8 cellular contexts compared by ENCODE assay signal in the genomic region with DNA sequence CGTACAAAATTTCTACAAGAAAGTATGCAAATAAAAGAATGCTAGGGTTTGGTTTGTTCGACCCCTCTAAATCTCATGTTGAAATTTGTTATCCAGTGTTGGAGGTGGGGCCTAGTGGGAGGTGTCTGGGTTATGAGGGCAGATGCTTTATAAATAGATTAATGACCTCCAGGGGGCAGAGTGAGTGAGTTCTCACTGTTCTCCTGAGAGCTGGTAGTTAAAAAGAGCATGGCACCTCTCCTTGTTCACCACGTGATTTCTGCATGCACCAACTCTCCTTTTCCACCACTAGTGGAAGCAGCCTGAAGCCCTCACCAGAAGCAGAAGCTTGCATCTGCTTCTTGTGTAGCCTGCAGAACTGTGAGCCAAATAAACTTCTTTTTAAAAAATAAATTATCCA. TPM values are rescaled to one million over a fixed set of nuclear protein-coding genes. Genes with fewer than 3 reads are reported as not detected.
A peak's percentile ranks its signal among the peaks of the same experiment; 100 is the strongest.
DNase-seq lines count a peak whose midpoint lies in the region; ATAC-seq and TF ChIP-seq lines count a peak whose summit lies in the region.

No MANE protein-coding gene starts in this region.

- H3K9me3 ChIP-seq in testis: no peaks in the 10 kb centered on the region
- no peaks in the 10 kb centered on the region for H3K9me3 ChIP-seq in sigmoid colon

- 69 to 72% methylated on average over 3 of the region's 3 CpGs for WGBS in testis, 2 donors
- WGBS in sigmoid colon, 2 donors: 66 to 67% methylated on average over 3 of the region's 3 CpGs

- no peaks in the 10 kb centered on the region for H3K36me3 ChIP-seq in BJ (ENCODE audit: control insufficient read depth, insufficient read depth, low read length)
- no peaks in the 10 kb centered on the region for H3K36me3 ChIP-seq in testis (ENCODE audit: low read depth, missing control alignments)
- no peaks in the 10 kb centered on the region for H3K36me3 ChIP-seq in sigmoid colon

- H3K4me3 Mint-ChIP-seq in chondrocyte (ENCODE audit: unreplicated experiment): no peak overlapping the region
- H3K4me3 Mint-ChIP-seq in effector memory CD8-positive, alpha-beta T cell: no peak overlapping the region

- no peak overlapping the region for H3K27ac Mint-ChIP-seq in chondrocyte (ENCODE audit: unreplicated experiment)
- H3K27ac Mint-ChIP-seq in effector memory CD8-positive, alpha-beta T cell: no peak overlapping the region

- no peak for TF ChIP-seq EP300 in sigmoid colon (IDR thresholded peaks at IDR 0.05)

- H3K9me3 Mint-ChIP-seq in chondrocyte (ENCODE audit: low read depth): no peaks in the 10 kb centered on the region
- H3K9me3 Mint-ChIP-seq in effector memory CD8-positive, alpha-beta T cell: no peaks in the 10 kb centered on the region

- peak; percentile 12; the same call in 1 of the 2 replicates for TF ChIP-seq CTCF in BJ (IDR thresholded peaks at IDR 0.05; ENCODE audit: insufficient read depth, low read depth, low read length)
- TF ChIP-seq CTCF in chondrocyte (IDR thresholded peaks at IDR 0.05): peak; percentile 48
- peak in 1 of 3 experiments; percentile 17 for TF ChIP-seq CTCF in testis (IDR thresholded peaks at IDR 0.05)
- TF ChIP-seq CTCF in sigmoid colon (IDR thresholded peaks at IDR 0.05): no peak

- H3K4me1 ChIP-seq in testis (no peaks in the 10 kb centered on the region), sigmoid colon (no peaks in the 10 kb centered on the region)

- H3K27me3 ChIP-seq in BJ (ENCODE audit: control insufficient read depth, insufficient read depth, low read length): no peaks in the 10 kb centered on the region
- no peaks in the 10 kb centered on the region for H3K27me3 ChIP-seq in testis
- no peaks in the 10 kb centered on the region for H3K27me3 ChIP-seq in sigmoid colon

- CTCF ChIA-PET in BJ (lab: Yijun Ruan, JAX): no interaction called here

- POLR2A ChIA-PET in BJ (lab: Charles Lee): no interaction called here

- H3K27ac ChIP-seq in testis (no peak overlapping the region), sigmoid colon (no peak overlapping the region)

- H3K4me3 ChIP-seq in BJ (ENCODE audit: low read depth, low read length): no peak overlapping the region
- no peak overlapping the region for H3K4me3 ChIP-seq in testis
- H3K4me3 ChIP-seq in sigmoid colon: no peak overlapping the region

- intact Hi-C loops in testis (cut with DNase I; ENCODE audit: low total_unique reads) (no loop called here), sigmoid colon (cut with DNase I) (no loop called here)

- peaks cover 3% of the 10 kb centered on the region for H3K27me3 Mint-ChIP-seq in chondrocyte (ENCODE audit: low read depth)
- H3K27me3 Mint-ChIP-seq in effector memory CD8-positive, alpha-beta T cell: peaks cover 8 to 18% of the 10 kb centered on the region in 2 donors

- no peak for DNase-seq in BJ (ENCODE audit: low read depth)
- peak; percentile 27 to 63 for DNase-seq in NCI-H524 (lab: John Stamatoyannopoulos, UW)
- no peak for DNase-seq in chondrocyte (ENCODE audit: low spot score)
- peak; percentile 23 for DNase-seq in testis
- DNase-seq in sigmoid colon: no peak
- DNase-seq in effector memory CD8-positive, alpha-beta T cell: no peak

- TF ChIP-seq POLR2A in testis (IDR thresholded peaks at IDR 0.05) (no peak), sigmoid colon (IDR thresholded peaks at IDR 0.05) (no peak)

- peak; percentile 52 for ATAC-seq in GM18873 (IDR thresholded peaks at IDR 0.05; ENCODE audit: low FRiP score, unreplicated experiment)
- ATAC-seq in HG02981 (IDR thresholded peaks at IDR 0.05; ENCODE audit: unreplicated experiment): peak; percentile 55
- ATAC-seq in effector memory CD8-positive, alpha-beta T cell (replicated peaks): no peak

- no peaks in the 10 kb centered on the region for H3K4me1 Mint-ChIP-seq in chondrocyte (ENCODE audit: low read depth)
- no peaks in the 10 kb centered on the region for H3K4me1 Mint-ChIP-seq in effector memory CD8-positive, alpha-beta T cell (ENCODE audit: low read depth in 2 of 2)

- no peaks in the 10 kb centered on the region for H3K36me3 Mint-ChIP-seq in chondrocyte (ENCODE audit: low read depth)
- H3K36me3 Mint-ChIP-seq in effector memory CD8-positive, alpha-beta T cell (ENCODE audit: insufficient read depth): no peaks in the 10 kb centered on the region

RNA-seq across cellular contexts. Expression of gene FAM170A, which starts 50.4 kb away (rescaled TPM):
- polyA plus RNA-seq in BJ (2011; rRNA removed) (not detected in 2 replicates), testis (ENCODE audit: insufficient read depth, low read depth, low replicate concordance) (55.5 TPM), sigmoid colon (under 1 TPM in 1 of 3 donors, not detected in 2; 0.60 TPM)
- not detected in 2 replicates for polyA minus RNA-seq in BJ (2011; rRNA and poly(A)+ RNA removed)
- total RNA-seq in chondrocyte (not detected in 3 replicates), testis (10 to 100 TPM in 1 of 2 donors, 1 to 10 TPM in 1; 7.2 to 11.5 TPM), sigmoid colon (not detected)

Comparison
In these comparisons a context has a peak if more than half of its experiments do, and no peak if none do; other contexts are left out.
1. DNase-seq: peak in NCI-H524 (2 of 2) and testis (single experiment); none in BJ (single experiment), chondrocyte (single experiment), sigmoid colon (single experiment) and effector memory CD8-positive, alpha-beta T cell (0 of 3).
2. CTCF ChIP-seq: peak in BJ (single experiment) and chondrocyte (single experiment); none in sigmoid colon (0 of 4).